18 cellular contexts compared by ENCODE assay signal in the genomic region with DNA sequence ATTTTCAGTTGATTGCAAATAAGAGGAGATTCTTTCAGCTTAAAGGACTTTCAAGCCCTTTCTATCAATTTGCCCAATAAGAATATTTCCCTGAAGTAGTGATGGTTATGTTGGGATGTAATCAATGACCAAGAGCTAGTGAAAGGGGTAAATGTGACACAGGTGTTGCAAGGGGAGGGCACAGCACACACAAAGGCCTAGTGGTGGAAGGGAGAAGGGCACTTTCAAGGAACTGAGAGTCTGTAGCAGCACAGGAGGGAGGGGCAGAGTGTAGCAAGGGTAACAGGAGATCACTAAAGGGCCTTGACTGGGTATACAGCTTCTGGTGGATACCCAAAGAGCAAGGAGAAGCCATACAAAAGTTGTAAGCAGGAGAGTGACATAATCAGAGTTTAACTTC.
DNase-seq lines count a peak whose midpoint lies in the region; ATAC-seq and TF ChIP-seq lines count a peak whose summit lies in the region.
"Had no signal": no experiment of that assay in that cellular context is flagged by ENCODE, and none has a peak within 500 bp of the region (broad histone marks: within the 10 kb centered on the region; RNA-seq: fewer than 3 reads in every experiment).

No MANE protein-coding gene starts in this region.

- H3K36me3 Mint-ChIP-seq in natural killer cell: no peaks in the 10 kb centered on the region
- no peaks in the 10 kb centered on the region for H3K36me3 Mint-ChIP-seq in activated T-helper 17 cell treated with anti-CD3 and anti-CD28 coated beads, Interleukin-2, amount 50 U/mL, for 72 hours (ENCODE audit: low read depth)
- H3K36me3 Mint-ChIP-seq: activated naive CD8-positive, alpha-beta T cell treated with anti-CD3 and anti-CD28 coated beads for 36 hours had no signal

- peaks cover 3 to 6% of the 10 kb centered on the region in 2 donors for H3K9me3 Mint-ChIP-seq in natural killer cell
- peaks cover 3% of the 10 kb centered on the region for H3K9me3 Mint-ChIP-seq in activated T-helper 17 cell treated with anti-CD3 and anti-CD28 coated beads, Interleukin-2, amount 50 U/mL, for 72 hours

- peak overlapping the region; percentile 70 for H3K27ac ChIP-seq in SJSA1
- H3K27ac ChIP-seq: SK-N-MC had no signal

- H3K9me3 ChIP-seq in SJSA1 (replicated peaks): no peaks in the 10 kb centered on the region
- H3K9me3 ChIP-seq: mucosa of descending colon had no signal

- peaks cover 22% of the 10 kb centered on the region for H3K4me1 ChIP-seq in SJSA1 (replicated peaks)

- H3K4me3 Mint-ChIP-seq in natural killer cell: no peak overlapping the region
- H3K4me3 Mint-ChIP-seq in activated T-helper 17 cell treated with anti-CD3 and anti-CD28 coated beads, Interleukin-2, amount 50 U/mL, for 72 hours: no peak overlapping the region
- H3K4me3 Mint-ChIP-seq: activated naive CD8-positive, alpha-beta T cell treated with anti-CD3 and anti-CD28 coated beads for 36 hours had no signal

- peak; percentile 92 for ATAC-seq in GM21367 (IDR thresholded peaks at IDR 0.05; ENCODE audit: unreplicated experiment)
- ATAC-seq in HG02981 (IDR thresholded peaks at IDR 0.05; ENCODE audit: unreplicated experiment): peak; percentile 76
- ATAC-seq in natural killer cell: no peak
- no peak for ATAC-seq in activated T-helper 17 cell treated with anti-CD3 and anti-CD28 coated beads, Interleukin-2, amount 50 U/mL, for 72 hours (replicated peaks)
- ATAC-seq: mucosa of descending colon had no signal

- H3K27ac Mint-ChIP-seq in natural killer cell: no peak overlapping the region
- no peak overlapping the region for H3K27ac Mint-ChIP-seq in activated T-helper 17 cell treated with anti-CD3 and anti-CD28 coated beads, Interleukin-2, amount 50 U/mL, for 72 hours
- H3K27ac Mint-ChIP-seq: activated naive CD8-positive, alpha-beta T cell treated with anti-CD3 and anti-CD28 coated beads for 36 hours had no signal

- intact Hi-C loops in natural killer cell (cut with micrococcal nuclease): no loop called here

- in situ Hi-C loops in GM13977 (cut with MboI; ENCODE audit: low pct_unique_long_range_greater_than_20kb, low sequenced_read_pairs, unreplicated experiment): no loop called here

- H3K4me1 Mint-ChIP-seq in natural killer cell: no peaks in the 10 kb centered on the region
- H3K4me1 Mint-ChIP-seq in activated T-helper 17 cell treated with anti-CD3 and anti-CD28 coated beads, Interleukin-2, amount 50 U/mL, for 72 hours: no peaks in the 10 kb centered on the region
- H3K4me1 Mint-ChIP-seq: activated naive CD8-positive, alpha-beta T cell treated with anti-CD3 and anti-CD28 coated beads for 36 hours had no signal

- no peaks in the 10 kb centered on the region for H3K36me3 ChIP-seq in SJSA1

- no peak overlapping the region for H3K4me3 ChIP-seq in SJSA1
- H3K4me3 ChIP-seq: mucosa of descending colon, SK-N-MC had no signal

- DNase-seq in GM13977 (ENCODE audit: low spot score): no peak
- peak in 1 of 2 experiments; percentile 3 for DNase-seq in SJSA1 (ENCODE audit: low read depth in 1 of 2, low spot score in 2 of 2)
- no peak for DNase-seq in natural killer cell
- DNase-seq in activated naive CD4-positive, alpha-beta T cell treated with Interleukin-2 at 50 U/mL for 16 hours: no peak
- DNase-seq in NCI-H345 treated with DMSO at 0.1 percent for 48 hours (lab: John Stamatoyannopoulos, UW; ENCODE audit: unreplicated experiment): no peak
- DNase-seq: activated naive CD8-positive, alpha-beta T cell treated with anti-CD3 and anti-CD28 coated beads for 36 hours; AML-193; effector CD4-positive, alpha-beta T cell; GF-D8; hippocampal formation; KG1; mucosa of descending colon; NCI-H446; trophoblast cell had no signal

- TF ChIP-seq CTCF in GM13977 (IDR thresholded peaks at IDR 0.05; ENCODE audit: extremely low read depth, insufficient read depth, missing control alignments): peak; percentile 2
- no peak for TF ChIP-seq CTCF in natural killer cell (IDR thresholded peaks at IDR 0.05)

- H3K27me3 ChIP-seq in SJSA1 (replicated peaks): no peaks in the 10 kb centered on the region

- H3K27me3 Mint-ChIP-seq in natural killer cell (ENCODE audit: low read depth in 2 of 2): no peaks in the 10 kb centered on the region
- no peaks in the 10 kb centered on the region for H3K27me3 Mint-ChIP-seq in activated T-helper 17 cell treated with anti-CD3 and anti-CD28 coated beads, Interleukin-2, amount 50 U/mL, for 72 hours

Comparison
In these comparisons a context has a peak if more than half of its experiments do, and no peak if none do; other contexts are left out.
1. ATAC-seq: peak in GM21367 (single experiment) and HG02981 (single experiment); none in natural killer cell (0 of 3) and activated T-helper 17 cell treated with anti-CD3 and anti-CD28 coated beads, Interleukin-2, amount 50 U/mL, for 72 hours (single experiment).